ENCODE assay signal across 1 cellular context in genomic region chr1:178560871-178561376, GRCh38.
TF ChIP-seq lines count a peak whose summit lies in the region.

No MANE protein-coding gene starts in this region.

TF ChIP-seq in SK-N-SH, 30 proteins besides CTCF, POLR2A, EP300 and RAD21 (continued from another document):
- TF ChIP-seq CHD2 (IDR thresholded peaks at IDR 0.05; ENCODE audit: low read length, partially characterized antibody) (no peak), EZH2phosphoT487 (IDR thresholded peaks at IDR 0.05; ENCODE audit: borderline replicate concordance, low read depth) (no peak), GATA2 (CRISPR knock-in tag; IDR thresholded peaks at IDR 0.05) (no peak), MAX (IDR thresholded peaks at IDR 0.05; ENCODE audit: low read depth) (no peak)
